12 cellular contexts compared by ENCODE assay signal in genomic region chr1:145768004-145768403, GRCh38. TPM values are rescaled to one million over a fixed set of nuclear protein-coding genes. Genes with fewer than 3 reads are reported as not detected.
"Had no signal": no experiment of that assay in that cellular context is flagged by ENCODE, and none has a peak within 500 bp of the region (broad histone marks: within the 10 kb centered on the region; RNA-seq: fewer than 3 reads in every experiment).

No MANE protein-coding gene starts in this region.

RNA-seq across cellular contexts. Expression of gene CD160, which starts 48.7 kb away (rescaled TPM):
- total RNA-seq: hepatocyte, kidney epithelial cell, left ventricle myocardium inferior, lung microvascular endothelial cell, mesenteric fat pad, myocyte, omental fat pad, prostate gland, right cardiac atrium, sigmoid colon, temporal lobe had no signal
- polyA plus RNA-seq: hepatocyte, neural cell, right cardiac atrium had no signal
